ENCODE assay signal across 1 cellular context in the genomic region with DNA sequence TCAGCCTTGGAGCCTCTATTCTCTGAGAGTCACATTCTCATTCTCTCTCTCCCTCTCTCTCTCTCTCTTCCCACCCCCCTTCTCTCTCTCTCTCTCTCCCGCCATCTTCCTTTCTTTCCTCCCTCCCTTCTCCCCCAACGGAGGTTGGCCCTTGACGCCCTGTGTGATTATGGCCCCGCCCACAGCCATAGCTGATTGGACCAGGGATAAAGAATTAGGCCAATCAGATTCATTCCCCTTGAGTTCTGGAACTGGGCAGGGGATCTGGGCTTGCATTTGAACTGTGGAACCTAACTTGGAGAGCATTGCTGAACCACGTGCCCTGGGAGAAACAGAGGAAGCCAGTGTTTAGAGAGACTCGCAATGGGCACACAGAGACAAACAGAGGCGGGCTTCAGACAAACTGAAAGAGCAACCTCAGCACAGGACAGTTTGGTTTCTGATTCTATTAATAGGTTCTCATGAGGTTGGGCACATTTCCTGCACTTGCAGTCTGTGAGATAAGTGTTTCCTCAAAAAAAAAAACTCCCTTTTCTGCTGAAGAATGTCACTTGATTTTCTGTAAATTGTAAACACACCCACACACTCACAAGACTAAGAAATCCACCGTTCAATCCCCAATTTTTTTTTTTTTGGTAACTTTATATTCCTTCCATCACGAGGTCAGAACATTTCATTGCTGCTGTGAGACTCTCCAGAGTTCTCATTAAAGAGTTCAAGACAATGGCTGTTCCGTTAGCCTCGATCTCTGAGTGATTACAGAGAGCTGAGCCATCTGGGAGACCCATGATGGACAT.
TF ChIP-seq lines count a peak whose summit lies in the region.

No MANE protein-coding gene starts in this region.

TF ChIP-seq in IMR-90, 13 proteins besides CTCF, POLR2A, EP300 and RAD21 (continued from another document):
- TF ChIP-seq SMC3 (IDR thresholded peaks at IDR 0.05; ENCODE audit: low read depth, low read length) (no peak), BHLHE40 (IDR thresholded peaks at IDR 0.05; ENCODE audit: low read depth, low read length) (no peak), MAZ (IDR thresholded peaks at IDR 0.05; ENCODE audit: borderline replicate concordance, low read depth, low read length) (no peak), NFE2L2 (IDR thresholded peaks at IDR 0.05; ENCODE audit: low read depth, low read length) (no peak), FOS (IDR thresholded peaks at IDR 0.05; ENCODE audit: low read depth, low read length) (no peak), RCOR1 (IDR thresholded peaks at IDR 0.05; ENCODE audit: insufficient replicate concordance, low read length) (no peak), CEBPB (IDR thresholded peaks at IDR 0.05; ENCODE audit: low read depth, low read length) (no peak)
- TF ChIP-seq, protein P1, sequence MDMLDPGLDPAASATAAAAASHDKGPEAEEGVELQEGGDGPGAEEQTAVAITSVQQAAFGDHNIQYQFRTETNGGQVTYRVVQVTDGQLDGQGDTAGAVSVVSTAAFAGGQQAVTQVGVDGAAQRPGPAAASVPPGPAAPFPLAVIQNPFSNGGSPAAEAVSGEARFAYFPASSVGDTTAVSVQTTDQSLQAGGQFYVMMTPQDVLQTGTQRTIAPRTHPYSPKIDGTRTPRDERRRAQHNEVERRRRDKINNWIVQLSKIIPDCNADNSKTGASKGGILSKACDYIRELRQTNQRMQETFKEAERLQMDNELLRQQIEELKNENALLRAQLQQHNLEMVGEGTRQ (IDR thresholded peaks at IDR 0.05; ENCODE audit: low read depth, low read length), result no peak
